14 cellular contexts compared by ENCODE assay signal in genomic region chr5:65866837-65867508, GRCh38. TPM values are rescaled to one million over a fixed set of nuclear protein-coding genes. Genes with fewer than 3 reads are reported as not detected.
A peak's percentile ranks its signal among the peaks of the same experiment; 100 is the strongest.
DNase-seq lines count a peak whose midpoint lies in the region; ATAC-seq, FAIRE-seq and TF ChIP-seq lines count a peak whose summit lies in the region.
"Had no signal": no experiment of that assay in that cellular context is flagged by ENCODE, and none has a peak within 500 bp of the region (broad histone marks: within the 10 kb centered on the region; RNA-seq: fewer than 3 reads in every experiment).

No MANE protein-coding gene starts in this region.

- no peaks in the 10 kb centered on the region for H3K79me2 ChIP-seq in K562 (ENCODE audit: control insufficient read depth, insufficient read depth, low read length)

- 28% methylated on average over 6 of the region's 6 CpGs for WGBS in K562 (ENCODE audit: insufficient coverage, low coverage, missing lambda C conversion rate)
- WGBS in small intestine, 3 donors: 53 to 63% (median 57%) methylated on average over 6 of the region's 6 CpGs

- peaks cover 4% of the 10 kb centered on the region for H3K9me3 Mint-ChIP-seq in activated T-cell treated with anti-CD3 and anti-CD28 coated beads, Interleukin-2, amount 50 U/mL, for 24 hours

- no peak overlapping the region for H3K4me3 ChIP-seq in K562
- no peak overlapping the region for H3K4me3 ChIP-seq in small intestine (ENCODE audit: low read depth in 1 of 2, low read length in 2 of 2)
- H3K4me3 ChIP-seq in Peyer's patch: no peak overlapping the region

- peak overlapping the region; percentile 51 for H3K4me3 Mint-ChIP-seq in activated T-cell treated with anti-CD3 and anti-CD28 coated beads, Interleukin-2, amount 50 U/mL, for 24 hours
- H3K4me3 Mint-ChIP-seq: brain had no signal

- H3K27me3 Mint-ChIP-seq in activated T-cell treated with anti-CD3 and anti-CD28 coated beads, Interleukin-2, amount 50 U/mL, for 24 hours: no peaks in the 10 kb centered on the region
- H3K27me3 Mint-ChIP-seq: brain had no signal

- H3K27me3 ChIP-seq in K562 (ENCODE audit: control insufficient read depth in 2 of 2, insufficient read depth in 2 of 2, low read length in 2 of 2): no peaks in the 10 kb centered on the region; a peak in 1 of 5 replicates
- H3K27me3 ChIP-seq in small intestine (ENCODE audit: control insufficient read depth in 2 of 2, insufficient read depth in 2 of 2, low read length in 2 of 2): no peaks in the 10 kb centered on the region
- no peaks in the 10 kb centered on the region for H3K27me3 ChIP-seq in Peyer's patch
- H3K27me3 ChIP-seq: foreskin keratinocyte, spleen had no signal

- ATAC-seq in K562: no peak
- no peak for ATAC-seq in GM18519 (IDR thresholded peaks at IDR 0.05; ENCODE audit: low FRiP score, unreplicated experiment)

- H3K9me1 ChIP-seq in K562 (ENCODE audit: control insufficient read depth, insufficient read depth, low read length): no peaks in the 10 kb centered on the region

- H3K27ac Mint-ChIP-seq in activated T-cell treated with anti-CD3 and anti-CD28 coated beads, Interleukin-2, amount 50 U/mL, for 24 hours: peak overlapping the region; percentile 22
- H3K27ac Mint-ChIP-seq: brain had no signal

- no peaks in the 10 kb centered on the region for H3K36me3 Mint-ChIP-seq in activated T-cell treated with anti-CD3 and anti-CD28 coated beads, Interleukin-2, amount 50 U/mL, for 24 hours (ENCODE audit: low read depth)
- H3K36me3 Mint-ChIP-seq: brain had no signal

- no peak for TF ChIP-seq RAD21 in K562 (CRISPR knock-in tag; conservative IDR thresholded peaks at IDR 0.05 in 1 of 2, IDR thresholded peaks at IDR 0.05 in 1 of 2)

- H3K36me3 ChIP-seq in K562 (ENCODE audit: control insufficient read depth, insufficient read depth, low read length): no peaks in the 10 kb centered on the region
- no peaks in the 10 kb centered on the region for H3K36me3 ChIP-seq in small intestine (ENCODE audit: control insufficient read depth in 2 of 2, insufficient read depth in 2 of 2, low read length in 2 of 2)
- H3K36me3 ChIP-seq in Peyer's patch: no peaks in the 10 kb centered on the region
- H3K36me3 ChIP-seq: spleen had no signal

- in situ Hi-C loops in K562 (cut with MboI): no loop called here

- H3K27ac ChIP-seq in K562 (ENCODE audit: extremely low read depth, low read depth, low read length) (no peak overlapping the region), small intestine (ENCODE audit: low read depth in 1 of 2, low read length in 1 of 2) (peak overlapping the region in 1 of 2 donors; percentile 47), Peyer's patch (peak overlapping the region in 2 of 4 donors; percentile 6 to 14)
- H3K27ac ChIP-seq: foreskin keratinocyte, VCaP had no signal

- TF ChIP-seq CTCF in K562 (IDR thresholded peaks at IDR 0.05 in 2 of 3, conservative IDR thresholded peaks at IDR 0.05 in 1 of 3; ENCODE audit: insufficient read depth in 2 of 3, low read depth in 1 of 3, low read length in 3 of 3): no peak
- no peak for TF ChIP-seq CTCF in Peyer's patch (IDR thresholded peaks at IDR 0.05)

- no peak for TF ChIP-seq EP300 in K562 (IDR thresholded peaks at IDR 0.05; ENCODE audit: low read length)

- no peak for DNase-seq in activated T-cell treated with anti-CD3 and anti-CD28 coated beads, Interleukin-2, amount 50 U/mL, for 24 hours
- no peak for DNase-seq in activated T-cell treated with anti-CD3 and anti-CD28 coated beads, Interleukin-2, amount 50 U/mL, for 1 hour
- DNase-seq in HEK293T (ENCODE audit: extremely low spot score): no peak
- DNase-seq in K562 (ENCODE audit: extremely low read depth in 1 of 4, low spot score in 3 of 4): no peak
- peak; percentile 36 for DNase-seq in small intestine
- DNase-seq in Peyer's patch: no peak
- DNase-seq in stimulated activated CD4-positive, alpha-beta T cell treated with anti-CD3 and anti-CD28 coated beads, Interleukin-4, amount 100 ng/mL, for 1 hour: no peak
- DNase-seq: DMS53, foreskin keratinocyte, NCI-H2029, spleen had no signal

- no TSS peak for BruUV-seq in K562 (replicated peaks; lab: Mats Ljungman, UMichigan)

- H3K4me1 ChIP-seq in K562 (replicated peaks in 1 of 2; ENCODE audit: control insufficient read depth in 2 of 2, insufficient read depth in 2 of 2, low read length in 2 of 2): no peaks in the 10 kb centered on the region; a peak in 1 of 5 replicates
- peaks cover 0 to 2% of the 10 kb centered on the region in 2 donors for H3K4me1 ChIP-seq in small intestine (ENCODE audit: control insufficient read depth in 2 of 2, insufficient read depth in 1 of 2, low read depth in 1 of 2, low read length in 1 of 2)
- no peaks in the 10 kb centered on the region for H3K4me1 ChIP-seq in Peyer's patch

- CTCF ChIA-PET in HEK293T (lab: Yijun Ruan, JAX) (interaction anchor here (0.5 kb wide), 1 partner anchor 264 kb away, joined by 5 read pairs; no protein-coding TSS in a partner anchor), K562 (lab: Yijun Ruan, JAX; ENCODE audit: low intra/inter-chr PET ratio) (no interaction called here)

- H4K20me1 ChIP-seq in K562 (replicated peaks; ENCODE audit: control insufficient read depth, insufficient read depth, low read length): no peaks in the 10 kb centered on the region

- no peak overlapping the region for H3K9ac ChIP-seq in K562 (ENCODE audit: insufficient read depth in 1 of 2, low read depth in 2 of 2, low read length in 2 of 2)

- intact Hi-C loops in K562 (cut with micrococcal nuclease): no loop called here

- no peaks in the 10 kb centered on the region for H3K9me3 ChIP-seq in K562 (replicated peaks; ENCODE audit: control insufficient read depth, insufficient read depth, low read depth, low read length)
- H3K9me3 ChIP-seq in small intestine (ENCODE audit: control insufficient read depth, low read depth): no peaks in the 10 kb centered on the region
- no peaks in the 10 kb centered on the region for H3K9me3 ChIP-seq in Peyer's patch

- POLR2A ChIA-PET in HEK293T (lab: Yijun Ruan, JAX): no interaction called here
- POLR2A ChIA-PET in K562 (lab: Yijun Ruan, JAX): interaction anchor here (0.6 kb wide), 1 partner anchor 58 kb away, joined by 3 read pairs; no protein-coding TSS in a partner anchor

- no peak for FAIRE-seq in K562 (lab: Jason Lieb, UNC)
- FAIRE-seq in small intestine (lab: Jason Lieb, UNC): no peak

- TF ChIP-seq POLR2A in K562 (conservative IDR thresholded peaks at IDR 0.05) (no peak), Peyer's patch (IDR thresholded peaks at IDR 0.05) (no peak)

- H3K4me2 ChIP-seq in K562 (ENCODE audit: insufficient read depth, low read length): no peak overlapping the region

- H3K4me1 Mint-ChIP-seq in activated T-cell treated with anti-CD3 and anti-CD28 coated beads, Interleukin-2, amount 50 U/mL, for 24 hours (ENCODE audit: low read depth): peaks cover 29% of the 10 kb centered on the region
- H3K4me1 Mint-ChIP-seq: brain had no signal

- H2AFZ ChIP-seq in K562 (ENCODE audit: low read depth, low read length): peak overlapping the region; percentile 41

TF ChIP-seq in HEK293T, 16 proteins besides CTCF, POLR2A, EP300 and RAD21 (continues in another document):
- TF ChIP-seq NFRKB (IDR thresholded peaks at IDR 0.05) (no peak), FOXK2 (IDR thresholded peaks at IDR 0.05) (no peak), BHLHE40 (IDR thresholded peaks at IDR 0.05; ENCODE audit: borderline replicate concordance) (no peak), LEF1 (IDR thresholded peaks at IDR 0.05; ENCODE audit: borderline replicate concordance) (no peak), SP1 (IDR thresholded peaks at IDR 0.05) (no peak)

TF ChIP-seq in K562, 482 proteins besides CTCF, POLR2A, EP300 and RAD21:
- no peak for TF ChIP-seq ZNF76 (CRISPR knock-in tag; IDR thresholded peaks at IDR 0.05; ENCODE audit: borderline replicate concordance)
- TF ChIP-seq, protein P1, sequence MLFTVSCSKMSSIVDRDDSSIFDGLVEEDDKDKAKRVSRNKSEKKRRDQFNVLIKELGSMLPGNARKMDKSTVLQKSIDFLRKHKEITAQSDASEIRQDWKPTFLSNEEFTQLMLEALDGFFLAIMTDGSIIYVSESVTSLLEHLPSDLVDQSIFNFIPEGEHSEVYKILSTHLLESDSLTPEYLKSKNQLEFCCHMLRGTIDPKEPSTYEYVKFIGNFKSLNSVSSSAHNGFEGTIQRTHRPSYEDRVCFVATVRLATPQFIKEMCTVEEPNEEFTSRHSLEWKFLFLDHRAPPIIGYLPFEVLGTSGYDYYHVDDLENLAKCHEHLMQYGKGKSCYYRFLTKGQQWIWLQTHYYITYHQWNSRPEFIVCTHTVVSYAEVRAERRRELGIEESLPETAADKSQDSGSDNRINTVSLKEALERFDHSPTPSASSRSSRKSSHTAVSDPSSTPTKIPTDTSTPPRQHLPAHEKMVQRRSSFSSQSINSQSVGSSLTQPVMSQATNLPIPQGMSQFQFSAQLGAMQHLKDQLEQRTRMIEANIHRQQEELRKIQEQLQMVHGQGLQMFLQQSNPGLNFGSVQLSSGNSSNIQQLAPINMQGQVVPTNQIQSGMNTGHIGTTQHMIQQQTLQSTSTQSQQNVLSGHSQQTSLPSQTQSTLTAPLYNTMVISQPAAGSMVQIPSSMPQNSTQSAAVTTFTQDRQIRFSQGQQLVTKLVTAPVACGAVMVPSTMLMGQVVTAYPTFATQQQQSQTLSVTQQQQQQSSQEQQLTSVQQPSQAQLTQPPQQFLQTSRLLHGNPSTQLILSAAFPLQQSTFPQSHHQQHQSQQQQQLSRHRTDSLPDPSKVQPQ (CRISPR knock-in tag; IDR thresholded peaks at IDR 0.05; ENCODE audit: borderline replicate concordance): no peak
- no peak for TF ChIP-seq GATA2 (CRISPR knock-in tag; IDR thresholded peaks at IDR 0.05)

RNA-seq across cellular contexts. Expression of gene ERBIN, which starts 59.4 kb away (rescaled TPM):
- 112 and 233 TPM in 2 replicates for total RNA-seq in K562 (2011; cell fraction: chromatin; rRNA removed; ENCODE audit: low replicate concordance)
- total RNA-seq in K562 (2011; cell fraction: nucleolus; rRNA removed): 51.4 and 66.5 TPM in 2 replicates
- total RNA-seq in K562 (2011; cell fraction: nucleoplasm; rRNA removed): 75.7 and 89.3 TPM in 2 replicates
- total RNA-seq in K562 (2014; rRNA removed) (27.9 and 41.7 TPM in 2 replicates), K562 (2014; rRNA removed; fragmentation: Illumina TruSeq; extraction: Trizol) (62.1 and 80.5 TPM in 2 replicates), K562 (2015; rRNA removed; fragmentation: Illumina TruSeq; extraction: Trizol) (66.1 and 72.8 TPM in 2 replicates), K562 (2021) (47.5 and 50.8 TPM in 2 replicates), Peyer's patch (100 to 1,000 TPM; 116 to 218 (median 152) TPM)
- polyA plus RNA-seq in K562 (2011; rRNA removed) (37.9 and 56.9 TPM in 2 replicates), K562 (2014; fragmentation: Illumina TruSeq; extraction: Trizol) (39.0 and 40.6 TPM in 2 replicates), K562 (2014; fragmentation: Nextera tagmentation; extraction: Ambion mirVana) (10 to 100 TPM; 11.9 to 12.1 TPM), K562 (2014; rRNA removed) (38.6 and 40.4 TPM in 2 replicates), small intestine (10 to 100 TPM; 17.5 to 50.8 (median 29.7) TPM)
- 11.3 and 18.9 TPM in 2 replicates for polyA plus RNA-seq in K562 (2011; cell fraction: cytosol; rRNA removed)
- 35.7 and 43.4 TPM in 2 replicates for polyA plus RNA-seq in K562 (2011; cell fraction: nucleus; rRNA removed)
- polyA plus RNA-seq in K562 (2012): 21.0 and 29.0 TPM in 2 replicates
- polyA minus RNA-seq in K562 (2011; rRNA and poly(A)+ RNA removed): 120 and 130 TPM in 2 replicates
- 29.4 and 46.2 TPM in 2 replicates for polyA minus RNA-seq in K562 (2011; cell fraction: cytosol; rRNA and poly(A)+ RNA removed)
- 102 and 130 TPM in 2 replicates for polyA minus RNA-seq in K562 (2011; cell fraction: nucleus; rRNA and poly(A)+ RNA removed)
